Comparison of ENCODE assay signal across 2 cellular contexts in the genomic region with DNA sequence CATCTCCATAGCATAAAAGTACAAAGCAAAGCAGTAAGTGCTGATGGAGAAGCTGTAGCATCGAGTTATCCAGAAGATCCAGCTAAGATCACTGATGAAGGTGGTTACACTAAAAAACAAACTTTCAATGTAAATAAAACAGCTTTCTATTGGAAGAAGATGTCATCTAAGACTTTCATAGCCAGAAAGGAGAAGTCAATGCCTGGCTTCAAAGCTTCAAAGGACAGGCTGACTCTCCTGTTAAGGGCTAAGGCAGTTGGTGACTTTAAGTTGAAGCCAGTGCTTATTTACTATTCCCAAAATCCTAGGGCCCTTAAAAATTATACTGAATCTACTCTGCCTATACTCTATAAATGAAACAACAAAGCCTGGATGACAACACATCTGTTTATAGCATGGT.
TF ChIP-seq lines count a peak whose summit lies in the region.

No MANE protein-coding gene starts in this region.

TF ChIP-seq in H1, 55 proteins besides CTCF, POLR2A, EP300 and RAD21:
- TF ChIP-seq CHD2 (IDR thresholded peaks at IDR 0.05; ENCODE audit: low read length), result no peak
- TF ChIP-seq HDAC6 (IDR thresholded peaks at IDR 0.05; ENCODE audit: low read depth, low read length), result no peak
- no peak for TF ChIP-seq KDM1A (IDR thresholded peaks at IDR 0.05; ENCODE audit: borderline replicate concordance, low read length)
- no peak for TF ChIP-seq HDAC2 (IDR thresholded peaks at IDR 0.05; ENCODE audit: borderline replicate concordance in 1 of 2, low read depth in 2 of 2, low read length in 2 of 2)
- no peak for TF ChIP-seq JUND (IDR thresholded peaks at IDR 0.05; ENCODE audit: low read length)
- TF ChIP-seq JUN (IDR thresholded peaks at IDR 0.05; ENCODE audit: low read depth, low read length), result no peak
- TF ChIP-seq, protein P1, sequence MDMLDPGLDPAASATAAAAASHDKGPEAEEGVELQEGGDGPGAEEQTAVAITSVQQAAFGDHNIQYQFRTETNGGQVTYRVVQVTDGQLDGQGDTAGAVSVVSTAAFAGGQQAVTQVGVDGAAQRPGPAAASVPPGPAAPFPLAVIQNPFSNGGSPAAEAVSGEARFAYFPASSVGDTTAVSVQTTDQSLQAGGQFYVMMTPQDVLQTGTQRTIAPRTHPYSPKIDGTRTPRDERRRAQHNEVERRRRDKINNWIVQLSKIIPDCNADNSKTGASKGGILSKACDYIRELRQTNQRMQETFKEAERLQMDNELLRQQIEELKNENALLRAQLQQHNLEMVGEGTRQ (IDR thresholded peaks at IDR 0.05; ENCODE audit: low read length), result no peak
- no peak for TF ChIP-seq KDM5A (IDR thresholded peaks at IDR 0.05; ENCODE audit: low read length)
- no peak for TF ChIP-seq TCF12 (IDR thresholded peaks at IDR 0.05; ENCODE audit: low read depth, low read length)
- no peak for TF ChIP-seq CREB1 (IDR thresholded peaks at IDR 0.05)
- no peak for TF ChIP-seq SIX5 (IDR thresholded peaks at IDR 0.05; ENCODE audit: low read depth, low read length)
- TF ChIP-seq GABPA (IDR thresholded peaks at IDR 0.05; ENCODE audit: borderline replicate concordance, insufficient read depth, low read length), result no peak
TF ChIP-seq in H1: peak in this region for 0.

TF ChIP-seq in SK-N-SH, 30 proteins besides CTCF, POLR2A, EP300 and RAD21:
- TF ChIP-seq RFX5 (IDR thresholded peaks at IDR 0.05; ENCODE audit: low read length), result no peak
- TF ChIP-seq TCF12 (IDR thresholded peaks at IDR 0.05), result no peak
- TF ChIP-seq YY1 (IDR thresholded peaks at IDR 0.05; ENCODE audit: low read depth), result no peak
- no peak for TF ChIP-seq ELF1 (IDR thresholded peaks at IDR 0.05)
- TF ChIP-seq TAF1 (IDR thresholded peaks at IDR 0.05; ENCODE audit: borderline replicate concordance, low read depth, low read length), result no peak
- TF ChIP-seq SMC3 (IDR thresholded peaks at IDR 0.05; ENCODE audit: low read depth, low read length), result no peak
- TF ChIP-seq, protein P2, sequence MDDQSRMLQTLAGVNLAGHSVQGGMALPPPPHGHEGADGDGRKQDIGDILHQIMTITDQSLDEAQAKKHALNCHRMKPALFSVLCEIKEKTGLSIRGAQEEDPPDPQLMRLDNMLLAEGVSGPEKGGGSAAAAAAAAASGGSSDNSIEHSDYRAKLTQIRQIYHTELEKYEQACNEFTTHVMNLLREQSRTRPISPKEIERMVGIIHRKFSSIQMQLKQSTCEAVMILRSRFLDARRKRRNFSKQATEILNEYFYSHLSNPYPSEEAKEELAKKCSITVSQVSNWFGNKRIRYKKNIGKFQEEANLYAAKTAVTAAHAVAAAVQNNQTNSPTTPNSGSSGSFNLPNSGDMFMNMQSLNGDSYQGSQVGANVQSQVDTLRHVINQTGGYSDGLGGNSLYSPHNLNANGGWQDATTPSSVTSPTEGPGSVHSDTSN (IDR thresholded peaks at IDR 0.05), result no peak
- TF ChIP-seq, protein P3, sequence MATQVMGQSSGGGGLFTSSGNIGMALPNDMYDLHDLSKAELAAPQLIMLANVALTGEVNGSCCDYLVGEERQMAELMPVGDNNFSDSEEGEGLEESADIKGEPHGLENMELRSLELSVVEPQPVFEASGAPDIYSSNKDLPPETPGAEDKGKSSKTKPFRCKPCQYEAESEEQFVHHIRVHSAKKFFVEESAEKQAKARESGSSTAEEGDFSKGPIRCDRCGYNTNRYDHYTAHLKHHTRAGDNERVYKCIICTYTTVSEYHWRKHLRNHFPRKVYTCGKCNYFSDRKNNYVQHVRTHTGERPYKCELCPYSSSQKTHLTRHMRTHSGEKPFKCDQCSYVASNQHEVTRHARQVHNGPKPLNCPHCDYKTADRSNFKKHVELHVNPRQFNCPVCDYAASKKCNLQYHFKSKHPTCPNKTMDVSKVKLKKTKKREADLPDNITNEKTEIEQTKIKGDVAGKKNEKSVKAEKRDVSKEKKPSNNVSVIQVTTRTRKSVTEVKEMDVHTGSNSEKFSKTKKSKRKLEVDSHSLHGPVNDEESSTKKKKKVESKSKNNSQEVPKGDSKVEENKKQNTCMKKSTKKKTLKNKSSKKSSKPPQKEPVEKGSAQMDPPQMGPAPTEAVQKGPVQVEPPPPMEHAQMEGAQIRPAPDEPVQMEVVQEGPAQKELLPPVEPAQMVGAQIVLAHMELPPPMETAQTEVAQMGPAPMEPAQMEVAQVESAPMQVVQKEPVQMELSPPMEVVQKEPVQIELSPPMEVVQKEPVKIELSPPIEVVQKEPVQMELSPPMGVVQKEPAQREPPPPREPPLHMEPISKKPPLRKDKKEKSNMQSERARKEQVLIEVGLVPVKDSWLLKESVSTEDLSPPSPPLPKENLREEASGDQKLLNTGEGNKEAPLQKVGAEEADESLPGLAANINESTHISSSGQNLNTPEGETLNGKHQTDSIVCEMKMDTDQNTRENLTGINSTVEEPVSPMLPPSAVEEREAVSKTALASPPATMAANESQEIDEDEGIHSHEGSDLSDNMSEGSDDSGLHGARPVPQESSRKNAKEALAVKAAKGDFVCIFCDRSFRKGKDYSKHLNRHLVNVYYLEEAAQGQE (IDR thresholded peaks at IDR 0.05; ENCODE audit: low read depth, low read length), result no peak
- no peak for TF ChIP-seq SIN3A (IDR thresholded peaks at IDR 0.05; ENCODE audit: borderline replicate concordance, low read depth, low read length)
- TF ChIP-seq MXI1 (IDR thresholded peaks at IDR 0.05; ENCODE audit: low read depth, low read length), result no peak
- TF ChIP-seq TEAD4 (IDR thresholded peaks at IDR 0.05; ENCODE audit: borderline replicate concordance, insufficient read depth), result no peak
- no peak for TF ChIP-seq FOSL2 (IDR thresholded peaks at IDR 0.05; ENCODE audit: borderline replicate concordance, low read depth)
- TF ChIP-seq NRF1 (IDR thresholded peaks at IDR 0.05; ENCODE audit: low read depth, low read length), result no peak
